In genomic region chr4:182133033-182133432, GRCh38 we compare ENCODE assay signal across 23 cellular contexts.
"Had no signal": no experiment of that assay in that cellular context is flagged by ENCODE, and none has a peak within 500 bp of the region (broad histone marks: within the 10 kb centered on the region; RNA-seq: fewer than 3 reads in every experiment).

No MANE protein-coding gene starts in this region.

- H3K4me2 ChIP-seq: SK-N-SH had no signal

- H3K27me3 ChIP-seq: MG63 had no signal

- H3K4me3 Mint-ChIP-seq: IgD-negative memory B cell, T-helper 17 cell had no signal

- H3K9ac ChIP-seq: SK-N-SH had no signal

- H3K27ac ChIP-seq: HL-60 had no signal

- H3K9me3 ChIP-seq: MG63, SK-N-SH had no signal

- DNase-seq: MG63, NCI-H1092, NCI-H1105 treated with DMSO at 0.1 percent for 48 hours, NCI-H1417 treated with DMSO at 0.1 percent for 48 hours, NCI-H146, NCI-H1694 treated with DMSO at 0.1 percent for 48 hours, NCI-H1930, NCI-H2081, NCI-H2107, NCI-H2227 treated with DMSO at 0.1 percent for 48 hours, NCI-H510A, NCI-H524 treated with DMSO at 0.1 percent for 48 hours, NCI-H69, NCI-H774, RPMI8226, SHP77, SK-N-SH, T-helper 1 cell, T-helper 17 cell had no signal

- FAIRE-seq: K562, RCC 7860 had no signal

- H3K4me3 ChIP-seq: K562, MG63 had no signal

- H3K4me1 Mint-ChIP-seq: IgD-negative memory B cell, T-helper 17 cell had no signal

- H3K36me3 Mint-ChIP-seq: IgD-negative memory B cell had no signal

- H3K27ac Mint-ChIP-seq: IgD-negative memory B cell, T-helper 17 cell had no signal

- H3K36me3 ChIP-seq: MG63 had no signal
